In the genomic region with DNA sequence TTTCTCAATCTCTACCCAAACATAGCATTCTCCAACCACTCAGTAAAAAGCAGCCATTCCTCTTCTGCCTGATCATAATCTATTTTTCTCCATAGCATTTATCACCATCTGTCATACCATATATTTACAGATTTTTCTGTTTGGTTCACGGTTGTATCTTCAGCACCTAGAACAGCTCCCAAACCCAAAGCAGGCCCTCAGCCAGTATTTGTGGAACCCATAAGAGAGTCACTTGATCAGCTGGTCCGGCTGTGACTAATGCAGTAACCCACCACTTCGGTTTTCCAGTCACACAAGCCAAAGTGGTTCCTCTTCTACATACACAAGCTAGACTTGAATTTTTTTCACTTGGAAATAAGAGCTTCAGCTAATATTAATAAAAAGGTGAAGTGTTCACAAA, we compare ENCODE assay signal across 26 cellular contexts.
A peak's percentile ranks its signal among the peaks of the same experiment; 100 is the strongest.
DNase-seq lines count a peak whose midpoint lies in the region; ATAC-seq, FAIRE-seq and TF ChIP-seq lines count a peak whose summit lies in the region.
"Had no signal": no experiment of that assay in that cellular context is flagged by ENCODE, and none has a peak within 500 bp of the region (broad histone marks: within the 10 kb centered on the region; RNA-seq: fewer than 3 reads in every experiment).

No MANE protein-coding gene starts in this region.

- H3K4me3 ChIP-seq in NB4 (ENCODE audit: low read depth, low read length) (no peak overlapping the region), neural progenitor cell (no peak overlapping the region), pancreas (no peak overlapping the region)
- H3K4me3 ChIP-seq: heart left ventricle, prostate gland, SK-N-MC had no signal

- H2AFZ ChIP-seq in neural progenitor cell (replicated peaks) = no peak overlapping the region

- H3K4me1 ChIP-seq in foreskin keratinocyte (no peaks in the 10 kb centered on the region), neural progenitor cell (no peaks in the 10 kb centered on the region), pancreas (no peaks in the 10 kb centered on the region)
- H3K4me1 ChIP-seq: BE2C, Caco-2, heart left ventricle, prostate gland had no signal

- H3K27me3 ChIP-seq in foreskin keratinocyte (no peaks in the 10 kb centered on the region), neural progenitor cell (no peaks in the 10 kb centered on the region), pancreas (no peaks in the 10 kb centered on the region)
- H3K27me3 ChIP-seq: BE2C, heart left ventricle had no signal

- peaks cover 2% of the 10 kb centered on the region for H3K27me3 Mint-ChIP-seq in neural progenitor cell (ENCODE audit: insufficient read depth, low read depth)

- intact Hi-C loops in pancreas (cut with DNase I) = no loop called here

- no peak overlapping the region for H3K4me2 ChIP-seq in neural progenitor cell

- no peaks in the 10 kb centered on the region for H3K36me3 Mint-ChIP-seq in neural progenitor cell
- H3K36me3 Mint-ChIP-seq: mesothelial cell of epicardium had no signal

- no peaks in the 10 kb centered on the region for H3F3A ChIP-seq in neural progenitor cell (ENCODE audit: low read depth)

- TF ChIP-seq CTCF in NB4 (IDR thresholded peaks at IDR 0.05; ENCODE audit: low read depth, low read length) (no peak), foreskin keratinocyte (conservative IDR thresholded peaks at IDR 0.05) (no peak), neural progenitor cell (IDR thresholded peaks at IDR 0.05) (no peak), pancreas (IDR thresholded peaks at IDR 0.05) (no peak)

- H3K4me3 Mint-ChIP-seq in neural progenitor cell = no peak overlapping the region
- H3K4me3 Mint-ChIP-seq: activated CD8-positive, alpha-beta T cell treated with anti-CD3 and anti-CD28 coated beads, Interleukin-2, amount 10 ng/mL, durations not matched to agents 7 days and 5 days; HFFc6; mesothelial cell of epicardium; nephron; T-helper 2 cell treated with Interferon-gamma antibody and Interleukin-4, amounts not matched to agents 5 μg/mL and 100 μg/mL, for 36 hours had no signal

- H3K27ac ChIP-seq in foreskin keratinocyte (no peak overlapping the region), neural progenitor cell (no peak overlapping the region), pancreas (no peak overlapping the region)
- H3K27ac ChIP-seq: 22Rv1, heart left ventricle, prostate gland, SK-N-MC had no signal

- no peaks in the 10 kb centered on the region for H3K4me1 Mint-ChIP-seq in neural progenitor cell
- H3K4me1 Mint-ChIP-seq: mesothelial cell of epicardium, nephron had no signal

- H4K20me1 ChIP-seq in neural progenitor cell (ENCODE audit: low read depth) = peaks cover 3% of the 10 kb centered on the region

- no peak overlapping the region for H3K27ac Mint-ChIP-seq in neural progenitor cell
- H3K27ac Mint-ChIP-seq: activated CD8-positive, alpha-beta T cell treated with anti-CD3 and anti-CD28 coated beads, Interleukin-2, amount 10 ng/mL, durations not matched to agents 7 days and 5 days; HFFc6; mesothelial cell of epicardium; nephron; T-helper 2 cell treated with Interferon-gamma antibody and Interleukin-4, amounts not matched to agents 5 μg/mL and 100 μg/mL, for 36 hours had no signal

- no peaks in the 10 kb centered on the region for H3K79me2 ChIP-seq in neural progenitor cell (ENCODE audit: low read depth)

- FAIRE-seq in pancreas (lab: Jason Lieb, UNC) (no peak), H54 (lab: Jason Lieb, UNC) (no peak)
- FAIRE-seq: GM12891, kidney had no signal

- no peaks in the 10 kb centered on the region for H3K9me3 ChIP-seq in neural progenitor cell (ENCODE audit: low read depth)
- no peaks in the 10 kb centered on the region for H3K9me3 ChIP-seq in pancreas
- H3K9me3 ChIP-seq: BE2C, Caco-2, heart left ventricle, prostate gland had no signal

- no peaks in the 10 kb centered on the region for H3K36me3 ChIP-seq in neural progenitor cell
- H3K36me3 ChIP-seq in pancreas = no peaks in the 10 kb centered on the region
- H3K36me3 ChIP-seq: BE2C, heart left ventricle, prostate gland had no signal

- ATAC-seq in foreskin keratinocyte (peak; percentile 58), pancreas (no peak)
- ATAC-seq: activated CD8-positive, alpha-beta T cell treated with anti-CD3 and anti-CD28 coated beads, Interleukin-2, amount 10 ng/mL, durations not matched to agents 7 days and 5 days; heart left ventricle had no signal

- WGBS in pancreas, 2 donors = 16 to 32% methylated on average over 3 of the region's 3 CpGs

- DNase-seq in DMS 273 (lab: John Stamatoyannopoulos, UW; ENCODE audit: unreplicated experiment) (peak; percentile 9), DMS 273 treated with DMSO at 0.1 percent for 48 hours (lab: John Stamatoyannopoulos, UW) (no peak), NB4 (ENCODE audit: low read depth) (peak; percentile 46), foreskin keratinocyte (peak in 1 of 2 donors; percentile 37), neural progenitor cell (ENCODE audit: low spot score) (peak; percentile 26), NCI-H345 treated with DMSO at 0.1 percent for 48 hours (lab: John Stamatoyannopoulos, UW; ENCODE audit: unreplicated experiment) (no peak), pancreas (no peak), H54 (ENCODE audit: insufficient read length, low spot score) (no peak)
- DNase-seq: activated CD8-positive, alpha-beta T cell treated with anti-CD3 and anti-CD28 coated beads, Interleukin-2, amount 10 ng/mL, durations not matched to agents 7 days and 5 days; activated naive CD4-positive, alpha-beta T cell treated with anti-CD3 and anti-CD28 coated beads, Interleukin-2, amount 50 U/mL, for 16 hours; activated T-cell treated with anti-CD3 and anti-CD28 coated beads, Interleukin-2, amount 50 U/mL, for 48 hours; BE2C; heart left ventricle; HFFc6; KBM-7; kidney; NCI-H1417 treated with DMSO at 0.1 percent for 48 hours; stimulated activated CD4-positive, alpha-beta T cell treated with anti-CD3 and anti-CD28 coated beads, Interleukin-4, amount 100 ng/mL, for 4 hours had no signal

- no peak overlapping the region for H3K9ac ChIP-seq in neural progenitor cell

- no peak for TF ChIP-seq POLR2A in NB4 (IDR thresholded peaks at IDR 0.05; ENCODE audit: extremely low read depth, insufficient read length)
- TF ChIP-seq POLR2A in H54 (IDR thresholded peaks at IDR 0.05; ENCODE audit: low read depth, low read length) = no peak

- H3K9me3 Mint-ChIP-seq in neural progenitor cell = no peaks in the 10 kb centered on the region
- H3K9me3 Mint-ChIP-seq: mesothelial cell of epicardium had no signal

Comparison
In these comparisons a context has a peak if more than half of its experiments do, and no peak if none do; other contexts are left out.
1. DNase-seq: peak in DMS 273 (single experiment), NB4 (single experiment) and neural progenitor cell (single experiment); none in DMS 273 treated with DMSO at 0.1 percent for 48 hours (single experiment), NCI-H345 treated with DMSO at 0.1 percent for 48 hours (single experiment), pancreas (0 of 6) and H54 (single experiment).